ENCODE assay signal across 16 cellular contexts in the genomic region with DNA sequence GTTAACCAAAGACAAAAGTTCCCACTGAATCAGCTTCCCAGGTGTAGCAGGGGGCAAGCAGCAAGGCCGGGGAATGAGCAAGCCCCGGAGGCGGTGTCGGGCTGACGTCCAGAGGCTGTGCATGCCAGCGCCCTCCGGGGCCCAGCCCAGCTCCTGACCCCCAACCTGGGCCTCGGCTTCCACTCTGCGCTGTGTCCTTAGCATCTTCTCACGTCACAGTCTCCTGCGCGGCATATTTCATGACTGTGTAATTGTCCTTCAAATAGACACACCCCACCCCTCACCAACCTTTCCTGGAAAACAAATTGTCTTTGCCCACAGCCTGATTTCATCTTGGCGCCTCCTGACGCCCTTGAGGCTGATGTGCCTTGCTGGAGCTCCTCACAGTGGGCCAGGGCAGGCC.
DNase-seq lines count a peak whose midpoint lies in the region; ATAC-seq and TF ChIP-seq lines count a peak whose summit lies in the region.
"Had no signal": no experiment of that assay in that cellular context is flagged by ENCODE, and none has a peak within 500 bp of the region (broad histone marks: within the 10 kb centered on the region; RNA-seq: fewer than 3 reads in every experiment).

No MANE protein-coding gene starts in this region.

- DNase-seq in brain microvascular endothelial cell = no peak
- DNase-seq in lung microvascular endothelial cell (ENCODE audit: low read depth in 2 of 2) = peak; percentile 28 to 95
- no peak for DNase-seq in suprapubic skin (ENCODE audit: low spot score in 2 of 2)
- no peak for DNase-seq in occipital lobe (lab: John Stamatoyannopoulos, UW)
- no peak for DNase-seq in NCI-H748 (lab: John Stamatoyannopoulos, UW; ENCODE audit: unreplicated experiment)
- DNase-seq: activated naive CD4-positive, alpha-beta T cell treated with anti-CD3 and anti-CD28 coated beads, Interleukin-2, amount 10 ng/mL, durations not matched to agents 7 days and 5 days; AML-193; COR-L47; effector CD8-positive, alpha-beta T cell; foreskin fibroblast; Kasumi-1; natural killer cell; retina; stimulated activated CD4-positive, alpha-beta T cell treated with anti-CD3 and anti-CD28 coated beads, Interleukin-2, amount 100 ng/mL, for 24 hours had no signal

- TF ChIP-seq EP300 in suprapubic skin (IDR thresholded peaks at IDR 0.05) = no peak

- TF ChIP-seq CTCF in brain microvascular endothelial cell (IDR thresholded peaks at IDR 0.05; ENCODE audit: low read depth, low read length, missing control alignments) (no peak), suprapubic skin (IDR thresholded peaks at IDR 0.05) (no peak)

- H3K27me3 ChIP-seq in brain microvascular endothelial cell (replicated peaks) (no peaks in the 10 kb centered on the region), esophagus (ENCODE audit: control insufficient read depth in 1 of 2, insufficient read depth in 2 of 2, low read length in 2 of 2) (no peaks in the 10 kb centered on the region), suprapubic skin (no peaks in the 10 kb centered on the region)

- H3K4me3 ChIP-seq in brain microvascular endothelial cell (ENCODE audit: low read depth, low read length) (no peak overlapping the region), esophagus (ENCODE audit: low read depth in 1 of 2, low read length in 2 of 2) (no peak overlapping the region), suprapubic skin (no peak overlapping the region)

- ATAC-seq in GM21381 (IDR thresholded peaks at IDR 0.05; ENCODE audit: unreplicated experiment) = no peak
- ATAC-seq: natural killer cell had no signal

- H3K36me3 ChIP-seq in brain microvascular endothelial cell (replicated peaks) (no peaks in the 10 kb centered on the region), esophagus (ENCODE audit: control insufficient read depth in 2 of 2, insufficient read depth in 2 of 2, low read length in 1 of 2) (peaks cover 0 to 2% of the 10 kb centered on the region in 2 donors), suprapubic skin (no peaks in the 10 kb centered on the region)

- TF ChIP-seq POLR2A in suprapubic skin (IDR thresholded peaks at IDR 0.05) = no peak

- H3K9me3 ChIP-seq in esophagus (ENCODE audit: control insufficient read depth in 2 of 2, insufficient read depth in 1 of 2, low read depth in 1 of 2, low read length in 1 of 2) = no peaks in the 10 kb centered on the region
- H3K9me3 ChIP-seq in suprapubic skin = no peaks in the 10 kb centered on the region

- in situ Hi-C loops in brain microvascular endothelial cell (cut with HindIII; ENCODE audit: low pct_ligation_motif_present, low sequenced_read_pairs) = loop anchor here (25.0 kb wide), 1 partner anchor 197 kb away; a partner anchor contains a TSS

- peak overlapping the region; percentile 47 for H3K27ac ChIP-seq in brain microvascular endothelial cell
- peak overlapping the region; percentile 48 to 60 for H3K27ac ChIP-seq in esophagus (ENCODE audit: low read depth in 2 of 2, low read length in 1 of 2)
- peak overlapping the region; percentile 15 for H3K27ac ChIP-seq in suprapubic skin

- 76 to 83% methylated on average over 14 of the region's 14 CpGs for WGBS in esophagus, 2 donors
- WGBS in suprapubic skin = 91% methylated on average over 14 of the region's 14 CpGs

- H3K4me1 ChIP-seq in esophagus (ENCODE audit: control insufficient read depth in 2 of 2, insufficient read depth in 2 of 2, low read length in 1 of 2) = no peaks in the 10 kb centered on the region
- peaks cover 18% of the 10 kb centered on the region for H3K4me1 ChIP-seq in suprapubic skin

Comparison
In these comparisons a context has a peak if more than half of its experiments do, and no peak if none do; other contexts are left out.
1. DNase-seq: peak in lung microvascular endothelial cell (2 of 2); none in brain microvascular endothelial cell (single experiment), suprapubic skin (0 of 2), occipital lobe (single experiment) and NCI-H748 (single experiment).
2. Peak in every context shown above with its lines, with median percentiles within 50 percentile points of each other: H3K27ac ChIP-seq.